Comparison of ENCODE assay signal across 8 cellular contexts in genomic region chrX:102651242-102651967, GRCh38. TPM values are rescaled to one million over a fixed set of nuclear protein-coding genes. Genes with fewer than 3 reads are reported as not detected.
DNase-seq lines count a peak whose midpoint lies in the region; ATAC-seq and TF ChIP-seq lines count a peak whose summit lies in the region.

A gene with protein sequence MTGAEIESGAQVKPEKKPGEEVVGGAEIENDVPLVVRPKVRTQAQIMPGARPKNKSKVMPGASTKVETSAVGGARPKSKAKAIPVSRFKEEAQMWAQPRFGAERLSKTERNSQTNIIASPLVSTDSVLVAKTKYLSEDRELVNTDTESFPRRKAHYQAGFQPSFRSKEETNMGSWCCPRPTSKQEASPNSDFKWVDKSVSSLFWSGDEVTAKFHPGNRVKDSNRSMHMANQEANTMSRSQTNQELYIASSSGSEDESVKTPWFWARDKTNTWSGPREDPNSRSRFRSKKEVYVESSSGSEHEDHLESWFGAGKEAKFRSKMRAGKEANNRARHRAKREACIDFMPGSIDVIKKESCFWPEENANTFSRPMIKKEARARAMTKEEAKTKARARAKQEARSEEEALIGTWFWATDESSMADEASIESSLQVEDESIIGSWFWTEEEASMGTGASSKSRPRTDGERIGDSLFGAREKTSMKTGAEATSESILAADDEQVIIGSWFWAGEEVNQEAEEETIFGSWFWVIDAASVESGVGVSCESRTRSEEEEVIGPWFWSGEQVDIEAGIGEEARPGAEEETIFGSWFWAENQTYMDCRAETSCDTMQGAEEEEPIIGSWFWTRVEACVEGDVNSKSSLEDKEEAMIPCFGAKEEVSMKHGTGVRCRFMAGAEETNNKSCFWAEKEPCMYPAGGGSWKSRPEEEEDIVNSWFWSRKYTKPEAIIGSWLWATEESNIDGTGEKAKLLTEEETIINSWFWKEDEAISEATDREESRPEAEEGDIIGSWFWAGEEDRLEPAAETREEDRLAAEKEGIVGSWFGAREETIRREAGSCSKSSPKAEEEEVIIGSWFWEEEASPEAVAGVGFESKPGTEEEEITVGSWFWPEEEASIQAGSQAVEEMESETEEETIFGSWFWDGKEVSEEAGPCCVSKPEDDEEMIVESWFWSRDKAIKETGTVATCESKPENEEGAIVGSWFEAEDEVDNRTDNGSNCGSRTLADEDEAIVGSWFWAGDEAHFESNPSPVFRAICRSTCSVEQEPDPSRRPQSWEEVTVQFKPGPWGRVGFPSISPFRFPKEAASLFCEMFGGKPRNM (N-terminal part only) (plus strand): TSS chrX:102651483. CDS start chrX:102653914, 2,431 bp downstream.

- no peaks in the 10 kb centered on the region for H3K9me3 ChIP-seq in spleen

- H3K4me1 ChIP-seq in spleen, result peaks cover 0 to 6% (median 0%) of the 10 kb centered on the region in 6 donors

- peaks cover 15% of the 10 kb centered on the region for H3K4me1 Mint-ChIP-seq in activated B cell treated with CpG ODN at 0.5 μM for 24 hours

- no peak for TF ChIP-seq POLR2A in spleen (IDR thresholded peaks at IDR 0.05)

- in situ Hi-C loops in ACHN (cut with HindIII; ENCODE audit: low pct_ligation_motif_present, low pct_unique_long_range_greater_than_20kb, low sequenced_read_pairs), result no loop called here

- H3K4me3 Mint-ChIP-seq in activated B cell treated with CpG ODN at 0.5 μM for 24 hours, result peak within 1 kb of the TSS; percentile 95

- H3K36me3 ChIP-seq in spleen, result no peaks in the 10 kb centered on the region

- H3K4me3 ChIP-seq in spleen, result peak within 1 kb of the TSS; percentile 40 to 77 (median 49)

- H3K9me3 Mint-ChIP-seq in activated B cell treated with CpG ODN at 0.5 μM for 24 hours, result no peaks in the 10 kb centered on the region

- WGBS in spleen, 5 donors, result 1 to 54% (median 6%) methylated on average over 17 to 58 of the region's 58 CpGs

- peaks cover 6% of the 10 kb centered on the region for H3K36me3 Mint-ChIP-seq in activated B cell treated with CpG ODN at 0.5 μM for 24 hours (ENCODE audit: low read depth)

- H3K27me3 ChIP-seq in spleen (replicated peaks in 1 of 7), result no peaks in the 10 kb centered on the region

- CTCF ChIA-PET in activated B cell treated with CpG ODN at 0.5 μM for 24 hours (lab: Charles Lee), result no interaction called here

- H3K27ac ChIP-seq in caudate nucleus (ENCODE audit: low read depth, low read length) (peak within 1 kb of the TSS; percentile 74), spleen (peak within 1 kb of the TSS; percentile 46 to 78 (median 71))

- POLR2A ChIA-PET in activated B cell treated with CpG ODN at 0.5 μM for 24 hours (lab: Charles Lee), result interaction anchor here (0.6 to 0.8 kb wide), 2 partner anchors 9 to 117 kb away, joined by 3 to 13 read pairs; no protein-coding TSS in a partner anchor

- peak within 1 kb of the TSS; percentile 86 for H3K27ac Mint-ChIP-seq in activated B cell treated with CpG ODN at 0.5 μM for 24 hours

- peak; percentile 37 for ATAC-seq in HG02678 (IDR thresholded peaks at IDR 0.05; ENCODE audit: unreplicated experiment)
- peak; percentile 73 for ATAC-seq in activated B cell treated with CpG ODN at 0.5 μM for 24 hours (ENCODE audit: low read depth)
- no peak for ATAC-seq in HG02571 (IDR thresholded peaks at IDR 0.05; ENCODE audit: unreplicated experiment)

- no peaks in the 10 kb centered on the region for H3K27me3 Mint-ChIP-seq in activated B cell treated with CpG ODN at 0.5 μM for 24 hours

- intact Hi-C loops in activated B cell treated with CpG ODN at 0.5 μM for 24 hours (cut with micrococcal nuclease), result loop anchor here (5.0 kb wide), 2 partner anchors 211 to 1244 kb away; partner anchors contain the start of genes GLA and HNRNPH2
- intact Hi-C loops in spleen (cut with DNase I; ENCODE audit: low total_unique reads), result loop anchor here (10.0 kb wide), 1 partner anchor 63 kb away; the partner anchor contains the start of gene GPRASP2

- TF ChIP-seq CTCF in activated B cell treated with CpG ODN at 0.5 μM for 24 hours (IDR thresholded peaks at IDR 0.05) (no peak), spleen (IDR thresholded peaks at IDR 0.05 in 8 of 11, conservative IDR thresholded peaks at IDR 0.05 in 3 of 11) (no peak)

- DNase-seq in ACHN, result peak; percentile 9
- DNase-seq in activated B cell treated with CpG ODN at 0.5 μM for 24 hours, result peak; percentile 44
- DNase-seq in caudate nucleus (lab: John Stamatoyannopoulos, UW), result peak in 55 of 61 donors; percentile 5 to 71 (median 31)
- peak; percentile 10 for DNase-seq in iris pigment epithelial cell (ENCODE audit: low read depth)
- DNase-seq in spleen, result peak; percentile 89
- no peak for DNase-seq in GOT3 (lab: John Stamatoyannopoulos, UW)

RNA-seq across cellular contexts. Expression of the gene that starts here (rescaled TPM):
- 4.6 and 5.9 TPM in 2 replicates for total RNA-seq in activated B cell treated with CpG ODN at 0.5 μM for 24 hours
- 10 to 100 TPM in 6 of 7 donors, 1 to 10 TPM in 1; 9.5 to 20.5 (median 13.8) TPM for total RNA-seq in spleen
- 1 to 10 TPM; 3.0 to 7.3 (median 7.2) TPM for polyA plus RNA-seq in spleen
